Comparison of ENCODE assay signal across 1 cellular context in genomic region chr9:128947423-128948310, GRCh38.
TF ChIP-seq lines count a peak whose summit lies in the region.

TSS of gene DOLK (minus strand) at chr9:128947603. CDS start at chr9:128947303, 300 bp downstream.
TSS of gene NUP188 (plus strand) at chr9:128947699. CDS start at chr9:128947720, 21 bp downstream.

TF ChIP-seq in GM12878, 131 proteins besides CTCF, POLR2A, EP300 and RAD21 (continued from another document):
- TF ChIP-seq, protein P1, sequence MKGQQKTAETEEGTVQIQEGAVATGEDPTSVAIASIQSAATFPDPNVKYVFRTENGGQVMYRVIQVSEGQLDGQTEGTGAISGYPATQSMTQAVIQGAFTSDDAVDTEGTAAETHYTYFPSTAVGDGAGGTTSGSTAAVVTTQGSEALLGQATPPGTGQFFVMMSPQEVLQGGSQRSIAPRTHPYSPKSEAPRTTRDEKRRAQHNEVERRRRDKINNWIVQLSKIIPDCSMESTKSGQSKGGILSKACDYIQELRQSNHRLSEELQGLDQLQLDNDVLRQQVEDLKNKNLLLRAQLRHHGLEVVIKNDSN (IDR thresholded peaks at IDR 0.05; ENCODE audit: borderline replicate concordance, extremely low read length, insufficient read depth, low read depth, low read length): peak; percentile 100
- TF ChIP-seq ATF7 (IDR thresholded peaks at IDR 0.05; ENCODE audit: low read depth): peak; percentile 56; the same call in 1 of the 2 replicates
- no peak for TF ChIP-seq ETV6 (conservative IDR thresholded peaks at IDR 0.05 in 1 of 2, IDR thresholded peaks at IDR 0.05 in 1 of 2; ENCODE audit: borderline replicate concordance in 1 of 2, low read depth in 1 of 2)
- no peak for TF ChIP-seq ZNF274 (IDR thresholded peaks at IDR 0.05; ENCODE audit: insufficient read depth, insufficient read length)
- TF ChIP-seq EZH2 (IDR thresholded peaks at IDR 0.05; ENCODE audit: borderline replicate concordance, control insufficient read depth, low read depth, low read length): no peak
- peak; percentile 99 for TF ChIP-seq RAD51 (IDR thresholded peaks at IDR 0.05)
- peak; percentile 98 for TF ChIP-seq TAF1 (IDR thresholded peaks at IDR 0.05; ENCODE audit: borderline replicate concordance, low read depth, low read length)
- TF ChIP-seq HDAC2 (IDR thresholded peaks at IDR 0.05): no peak
- TF ChIP-seq SIX5 (IDR thresholded peaks at IDR 0.05; ENCODE audit: low read depth, low read length, severe bottlenecking): no peak
- peak; percentile 94 to 99 for TF ChIP-seq BHLHE40 (IDR thresholded peaks at IDR 0.05; ENCODE audit: borderline replicate concordance in 1 of 2, low read depth in 2 of 2, low read length in 1 of 2)
- TF ChIP-seq, protein P2, sequence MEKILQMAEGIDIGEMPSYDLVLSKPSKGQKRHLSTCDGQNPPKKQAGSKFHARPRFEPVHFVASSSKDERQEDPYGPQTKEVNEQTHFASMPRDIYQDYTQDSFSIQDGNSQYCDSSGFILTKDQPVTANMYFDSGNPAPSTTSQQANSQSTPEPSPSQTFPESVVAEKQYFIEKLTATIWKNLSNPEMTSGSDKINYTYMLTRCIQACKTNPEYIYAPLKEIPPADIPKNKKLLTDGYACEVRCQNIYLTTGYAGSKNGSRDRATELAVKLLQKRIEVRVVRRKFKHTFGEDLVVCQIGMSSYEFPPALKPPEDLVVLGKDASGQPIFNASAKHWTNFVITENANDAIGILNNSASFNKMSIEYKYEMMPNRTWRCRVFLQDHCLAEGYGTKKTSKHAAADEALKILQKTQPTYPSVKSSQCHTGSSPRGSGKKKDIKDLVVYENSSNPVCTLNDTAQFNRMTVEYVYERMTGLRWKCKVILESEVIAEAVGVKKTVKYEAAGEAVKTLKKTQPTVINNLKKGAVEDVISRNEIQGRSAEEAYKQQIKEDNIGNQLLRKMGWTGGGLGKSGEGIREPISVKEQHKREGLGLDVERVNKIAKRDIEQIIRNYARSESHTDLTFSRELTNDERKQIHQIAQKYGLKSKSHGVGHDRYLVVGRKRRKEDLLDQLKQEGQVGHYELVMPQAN (conservative IDR thresholded peaks at IDR 0.05): peak; percentile 50; the same call in 1 of the 2 replicates
- TF ChIP-seq, protein P3, sequence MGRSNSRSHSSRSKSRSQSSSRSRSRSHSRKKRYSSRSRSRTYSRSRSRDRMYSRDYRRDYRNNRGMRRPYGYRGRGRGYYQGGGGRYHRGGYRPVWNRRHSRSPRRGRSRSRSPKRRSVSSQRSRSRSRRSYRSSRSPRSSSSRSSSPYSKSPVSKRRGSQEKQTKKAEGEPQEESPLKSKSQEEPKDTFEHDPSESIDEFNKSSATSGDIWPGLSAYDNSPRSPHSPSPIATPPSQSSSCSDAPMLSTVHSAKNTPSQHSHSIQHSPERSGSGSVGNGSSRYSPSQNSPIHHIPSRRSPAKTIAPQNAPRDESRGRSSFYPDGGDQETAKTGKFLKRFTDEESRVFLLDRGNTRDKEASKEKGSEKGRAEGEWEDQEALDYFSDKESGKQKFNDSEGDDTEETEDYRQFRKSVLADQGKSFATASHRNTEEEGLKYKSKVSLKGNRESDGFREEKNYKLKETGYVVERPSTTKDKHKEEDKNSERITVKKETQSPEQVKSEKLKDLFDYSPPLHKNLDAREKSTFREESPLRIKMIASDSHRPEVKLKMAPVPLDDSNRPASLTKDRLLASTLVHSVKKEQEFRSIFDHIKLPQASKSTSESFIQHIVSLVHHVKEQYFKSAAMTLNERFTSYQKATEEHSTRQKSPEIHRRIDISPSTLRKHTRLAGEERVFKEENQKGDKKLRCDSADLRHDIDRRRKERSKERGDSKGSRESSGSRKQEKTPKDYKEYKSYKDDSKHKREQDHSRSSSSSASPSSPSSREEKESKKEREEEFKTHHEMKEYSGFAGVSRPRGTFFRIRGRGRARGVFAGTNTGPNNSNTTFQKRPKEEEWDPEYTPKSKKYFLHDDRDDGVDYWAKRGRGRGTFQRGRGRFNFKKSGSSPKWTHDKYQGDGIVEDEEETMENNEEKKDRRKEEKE (IDR thresholded peaks at IDR 0.05): no peak
- peak; percentile 90 for TF ChIP-seq CREB1 (IDR thresholded peaks at IDR 0.05; ENCODE audit: low read depth)
- TF ChIP-seq GABPA (IDR thresholded peaks at IDR 0.05; ENCODE audit: low read depth): no peak
- TF ChIP-seq NBN (IDR thresholded peaks at IDR 0.05): peak; percentile 94
- TF ChIP-seq, protein P4, sequence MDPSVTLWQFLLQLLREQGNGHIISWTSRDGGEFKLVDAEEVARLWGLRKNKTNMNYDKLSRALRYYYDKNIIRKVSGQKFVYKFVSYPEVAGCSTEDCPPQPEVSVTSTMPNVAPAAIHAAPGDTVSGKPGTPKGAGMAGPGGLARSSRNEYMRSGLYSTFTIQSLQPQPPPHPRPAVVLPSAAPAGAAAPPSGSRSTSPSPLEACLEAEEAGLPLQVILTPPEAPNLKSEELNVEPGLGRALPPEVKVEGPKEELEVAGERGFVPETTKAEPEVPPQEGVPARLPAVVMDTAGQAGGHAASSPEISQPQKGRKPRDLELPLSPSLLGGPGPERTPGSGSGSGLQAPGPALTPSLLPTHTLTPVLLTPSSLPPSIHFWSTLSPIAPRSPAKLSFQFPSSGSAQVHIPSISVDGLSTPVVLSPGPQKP (IDR thresholded peaks at IDR 0.05; ENCODE audit: low read depth, low read length): no peak
- TF ChIP-seq IKZF2 (IDR thresholded peaks at IDR 0.05): peak; percentile 57 to 62
- TF ChIP-seq FOXM1 (IDR thresholded peaks at IDR 0.05; ENCODE audit: low read depth, low read length): no peak
- peak; percentile 51; the same call in 1 of the 2 replicates for TF ChIP-seq CHD2 (IDR thresholded peaks at IDR 0.05; ENCODE audit: borderline replicate concordance, low read depth, low read length)
- no peak for TF ChIP-seq SREBF2 (IDR thresholded peaks at IDR 0.05; ENCODE audit: low read length)
- TF ChIP-seq HDGF (IDR thresholded peaks at IDR 0.05): peak; percentile 63
- TF ChIP-seq NR2C1 (IDR thresholded peaks at IDR 0.05): peak; percentile 55
- TF ChIP-seq, protein P5, sequence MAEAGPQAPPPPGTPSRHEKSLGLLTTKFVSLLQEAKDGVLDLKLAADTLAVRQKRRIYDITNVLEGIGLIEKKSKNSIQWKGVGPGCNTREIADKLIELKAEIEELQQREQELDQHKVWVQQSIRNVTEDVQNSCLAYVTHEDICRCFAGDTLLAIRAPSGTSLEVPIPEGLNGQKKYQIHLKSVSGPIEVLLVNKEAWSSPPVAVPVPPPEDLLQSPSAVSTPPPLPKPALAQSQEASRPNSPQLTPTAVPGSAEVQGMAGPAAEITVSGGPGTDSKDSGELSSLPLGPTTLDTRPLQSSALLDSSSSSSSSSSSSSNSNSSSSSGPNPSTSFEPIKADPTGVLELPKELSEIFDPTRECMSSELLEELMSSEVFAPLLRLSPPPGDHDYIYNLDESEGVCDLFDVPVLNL (IDR thresholded peaks at IDR 0.05; ENCODE audit: low read depth, low read length): no peak
- TF ChIP-seq WRNIP1 (IDR thresholded peaks at IDR 0.05; ENCODE audit: borderline replicate concordance, low read depth, low read length): no peak
- no peak for TF ChIP-seq ZNF217 (IDR thresholded peaks at IDR 0.05)
- peak; percentile 88 for TF ChIP-seq SIN3A (IDR thresholded peaks at IDR 0.05; ENCODE audit: low read depth, low read length)
- TF ChIP-seq PML (IDR thresholded peaks at IDR 0.05; ENCODE audit: low read length): peak; percentile 92; the same call in 1 of the 2 replicates
- 0 out of 2 replicates have a peak, but pooled peaks have one; percentile 45 for TF ChIP-seq GATAD2B (conservative IDR thresholded peaks at IDR 0.05; ENCODE audit: low read depth)
